Comparison of ENCODE assay signal across 2 cellular contexts in the genomic region with DNA sequence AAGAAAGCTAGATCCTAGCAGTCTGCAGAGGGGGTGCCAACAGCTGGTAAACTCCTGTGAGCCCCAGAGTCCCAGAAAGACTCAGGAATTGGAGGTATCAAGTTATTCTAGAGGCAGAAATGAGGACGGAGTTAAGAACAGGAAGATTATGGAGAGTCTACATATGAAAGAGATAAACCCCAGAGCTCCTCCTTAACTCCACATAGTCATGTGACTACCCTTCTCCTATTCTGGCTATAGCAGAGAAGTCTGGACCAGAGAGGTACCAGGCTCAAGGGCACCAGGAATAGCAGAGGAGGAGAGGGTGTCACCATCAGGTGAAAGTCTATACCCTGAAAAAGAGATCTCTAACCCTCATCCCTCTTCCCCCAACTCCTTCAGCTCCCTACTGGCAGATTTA.
A peak's percentile ranks its signal among the peaks of the same experiment; 100 is the strongest.
TF ChIP-seq lines count a peak whose summit lies in the region.

No MANE protein-coding gene starts in this region.

TF ChIP-seq in GM23338, 12 proteins besides CTCF, POLR2A, EP300 and RAD21 (continues in another document):
- TF ChIP-seq, protein P1, sequence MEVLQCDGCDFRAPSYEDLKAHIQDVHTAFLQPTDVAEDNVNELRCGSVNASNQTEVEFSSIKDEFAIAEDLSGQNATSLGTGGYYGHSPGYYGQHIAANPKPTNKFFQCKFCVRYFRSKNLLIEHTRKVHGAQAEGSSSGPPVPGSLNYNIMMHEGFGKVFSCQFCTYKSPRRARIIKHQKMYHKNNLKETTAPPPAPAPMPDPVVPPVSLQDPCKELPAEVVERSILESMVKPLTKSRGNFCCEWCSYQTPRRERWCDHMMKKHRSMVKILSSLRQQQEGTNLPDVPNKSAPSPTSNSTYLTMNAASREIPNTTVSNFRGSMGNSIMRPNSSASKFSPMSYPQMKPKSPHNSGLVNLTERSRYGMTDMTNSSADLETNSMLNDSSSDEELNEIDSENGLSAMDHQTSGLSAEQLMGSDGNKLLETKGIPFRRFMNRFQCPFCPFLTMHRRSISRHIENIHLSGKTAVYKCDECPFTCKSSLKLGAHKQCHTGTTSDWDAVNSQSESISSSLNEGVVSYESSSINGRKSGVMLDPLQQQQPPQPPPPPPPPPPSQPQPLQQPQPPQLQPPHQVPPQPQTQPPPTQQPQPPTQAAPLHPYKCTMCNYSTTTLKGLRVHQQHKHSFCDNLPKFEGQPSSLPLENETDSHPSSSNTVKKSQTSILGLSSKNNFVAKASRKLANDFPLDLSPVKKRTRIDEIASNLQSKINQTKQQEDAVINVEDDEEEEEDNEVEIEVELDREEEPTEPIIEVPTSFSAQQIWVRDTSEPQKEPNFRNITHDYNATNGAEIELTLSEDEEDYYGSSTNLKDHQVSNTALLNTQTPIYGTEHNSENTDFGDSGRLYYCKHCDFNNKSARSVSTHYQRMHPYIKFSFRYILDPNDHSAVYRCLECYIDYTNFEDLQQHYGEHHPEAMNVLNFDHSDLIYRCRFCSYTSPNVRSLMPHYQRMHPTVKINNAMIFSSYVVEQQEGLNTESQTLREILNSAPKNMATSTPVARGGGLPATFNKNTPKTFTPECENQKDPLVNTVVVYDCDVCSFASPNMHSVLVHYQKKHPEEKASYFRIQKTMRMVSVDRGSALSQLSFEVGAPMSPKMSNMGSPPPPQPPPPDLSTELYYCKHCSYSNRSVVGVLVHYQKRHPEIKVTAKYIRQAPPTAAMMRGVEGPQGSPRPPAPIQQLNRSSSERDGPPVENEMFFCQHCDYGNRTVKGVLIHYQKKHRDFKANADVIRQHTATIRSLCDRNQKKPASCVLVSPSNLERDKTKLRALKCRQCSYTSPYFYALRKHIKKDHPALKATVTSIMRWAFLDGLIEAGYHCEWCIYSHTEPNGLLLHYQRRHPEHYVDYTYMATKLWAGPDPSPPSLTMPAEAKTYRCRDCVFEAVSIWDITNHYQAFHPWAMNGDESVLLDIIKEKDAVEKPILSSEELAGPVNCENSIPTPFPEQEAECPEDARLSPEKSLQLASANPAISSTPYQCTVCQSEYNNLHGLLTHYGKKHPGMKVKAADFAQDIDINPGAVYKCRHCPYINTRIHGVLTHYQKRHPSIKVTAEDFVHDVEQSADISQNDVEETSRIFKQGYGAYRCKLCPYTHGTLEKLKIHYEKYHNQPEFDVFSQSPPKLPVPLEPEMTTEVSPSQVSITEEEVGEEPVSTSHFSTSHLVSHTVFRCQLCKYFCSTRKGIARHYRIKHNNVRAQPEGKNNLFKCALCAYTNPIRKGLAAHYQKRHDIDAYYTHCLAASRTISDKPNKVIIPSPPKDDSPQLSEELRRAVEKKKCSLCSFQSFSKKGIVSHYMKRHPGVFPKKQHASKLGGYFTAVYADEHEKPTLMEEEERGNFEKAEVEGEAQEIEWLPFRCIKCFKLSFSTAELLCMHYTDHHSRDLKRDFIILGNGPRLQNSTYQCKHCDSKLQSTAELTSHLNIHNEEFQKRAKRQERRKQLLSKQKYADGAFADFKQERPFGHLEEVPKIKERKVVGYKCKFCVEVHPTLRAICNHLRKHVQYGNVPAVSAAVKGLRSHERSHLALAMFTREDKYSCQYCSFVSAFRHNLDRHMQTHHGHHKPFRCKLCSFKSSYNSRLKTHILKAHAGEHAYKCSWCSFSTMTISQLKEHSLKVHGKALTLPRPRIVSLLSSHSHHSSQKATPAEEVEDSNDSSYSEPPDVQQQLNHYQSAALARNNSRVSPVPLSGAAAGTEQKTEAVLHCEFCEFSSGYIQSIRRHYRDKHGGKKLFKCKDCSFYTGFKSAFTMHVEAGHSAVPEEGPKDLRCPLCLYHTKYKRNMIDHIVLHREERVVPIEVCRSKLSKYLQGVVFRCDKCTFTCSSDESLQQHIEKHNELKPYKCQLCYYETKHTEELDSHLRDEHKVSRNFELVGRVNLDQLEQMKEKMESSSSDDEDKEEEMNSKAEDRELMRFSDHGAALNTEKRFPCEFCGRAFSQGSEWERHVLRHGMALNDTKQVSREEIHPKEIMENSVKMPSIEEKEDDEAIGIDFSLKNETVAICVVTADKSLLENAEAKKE (CRISPR knock-in tag; IDR thresholded peaks at IDR 0.05), result no peak
- TF ChIP-seq NANOG (IDR thresholded peaks at IDR 0.05; ENCODE audit: borderline replicate concordance) (no peak), ZNF331 (CRISPR knock-in tag; IDR thresholded peaks at IDR 0.05; ENCODE audit: low read depth) (no peak), EZH2phosphoT487 (IDR thresholded peaks at IDR 0.05; ENCODE audit: unreplicated experiment) (no peak), JUNB (IDR thresholded peaks at IDR 0.05; ENCODE audit: unreplicated experiment) (no peak), ETS1 (IDR thresholded peaks at IDR 0.05) (no peak), ZNF114 (CRISPR knock-in tag; IDR thresholded peaks at IDR 0.05) (no peak), STAT1 (IDR thresholded peaks at IDR 0.05; ENCODE audit: unreplicated experiment) (no peak), POLR2AphosphoS5 (IDR thresholded peaks at IDR 0.05; ENCODE audit: low read depth) (no peak), EZH2 (IDR thresholded peaks at IDR 0.05; ENCODE audit: low read depth, unreplicated experiment) (no peak), CREB1 (CRISPR knock-in tag; IDR thresholded peaks at IDR 0.05; ENCODE audit: low read depth) (no peak)

TF ChIP-seq in K562, 482 proteins besides CTCF, POLR2A, EP300 and RAD21:
- TF ChIP-seq TOE1 (IDR thresholded peaks at IDR 0.05; ENCODE audit: borderline replicate concordance) (peak; percentile 47; the same call in 1 of the 2 replicates), TOE1 (CRISPR knock-in tag; IDR thresholded peaks at IDR 0.05; ENCODE audit: borderline replicate concordance, low read depth) (no peak), ZNF253 (CRISPR knock-in tag; conservative IDR thresholded peaks at IDR 0.05) (no peak)
- TF ChIP-seq, protein P2, sequence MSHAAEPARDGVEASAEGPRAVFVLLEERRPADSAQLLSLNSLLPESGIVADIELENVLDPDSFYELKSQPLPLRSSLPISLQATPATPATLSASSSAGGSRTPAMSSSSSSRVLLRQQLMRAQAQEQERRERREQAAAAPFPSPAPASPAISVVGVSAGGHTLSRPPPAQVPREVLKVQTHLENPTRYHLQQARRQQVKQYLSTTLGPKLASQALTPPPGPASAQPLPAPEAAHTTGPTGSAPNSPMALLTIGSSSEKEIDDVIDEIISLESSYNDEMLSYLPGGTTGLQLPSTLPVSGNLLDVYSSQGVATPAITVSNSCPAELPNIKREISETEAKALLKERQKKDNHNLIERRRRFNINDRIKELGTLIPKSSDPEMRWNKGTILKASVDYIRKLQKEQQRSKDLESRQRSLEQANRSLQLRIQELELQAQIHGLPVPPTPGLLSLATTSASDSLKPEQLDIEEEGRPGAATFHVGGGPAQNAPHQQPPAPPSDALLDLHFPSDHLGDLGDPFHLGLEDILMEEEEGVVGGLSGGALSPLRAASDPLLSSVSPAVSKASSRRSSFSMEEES (CRISPR knock-in tag; IDR thresholded peaks at IDR 0.05), result peak; percentile 91
